ENCODE assay signal across 21 cellular contexts in the genomic region with DNA sequence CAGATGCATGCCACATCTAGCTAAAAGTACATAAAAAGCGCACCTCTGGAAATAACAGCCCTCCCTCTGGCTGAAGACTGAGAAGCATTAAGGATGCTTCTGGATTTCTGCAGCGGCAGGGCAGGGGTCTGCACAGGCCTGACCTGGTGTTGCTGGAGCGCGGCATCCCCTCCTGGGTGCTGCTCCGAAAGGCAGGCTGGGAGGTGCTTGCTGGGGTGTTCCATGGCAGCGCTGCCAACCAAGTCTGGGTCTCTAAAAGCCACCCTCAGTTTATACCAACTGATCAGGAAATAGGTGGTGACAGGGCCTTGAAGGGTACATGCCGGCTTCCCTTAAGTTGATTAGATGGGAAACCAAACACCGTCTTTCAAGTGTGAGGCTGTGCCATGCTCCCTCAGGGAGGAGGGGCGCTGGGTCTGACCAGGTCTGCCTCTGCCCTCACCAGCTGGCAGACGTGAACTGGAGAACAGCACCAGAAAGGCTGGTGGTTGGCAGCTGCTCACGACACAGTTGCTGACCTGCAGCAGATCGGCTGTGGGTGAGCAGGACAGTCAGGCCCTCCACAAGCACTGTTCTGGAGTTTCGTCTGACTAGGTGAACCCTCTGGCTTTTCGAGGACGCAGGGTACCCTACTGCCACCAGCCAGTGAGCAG.
A peak's percentile ranks its signal among the peaks of the same experiment; 100 is the strongest.
DNase-seq lines count a peak whose midpoint lies in the region; ATAC-seq and TF ChIP-seq lines count a peak whose summit lies in the region.
"Had no signal": no experiment of that assay in that cellular context is flagged by ENCODE, and none has a peak within 500 bp of the region (broad histone marks: within the 10 kb centered on the region; RNA-seq: fewer than 3 reads in every experiment).

No MANE protein-coding gene starts in this region.

- DNase-seq in NCI-H82 (lab: John Stamatoyannopoulos, UW), result peak; percentile 22
- no peak for DNase-seq in NCI-H82 treated with DMSO at 0.1 percent for 48 hours (lab: John Stamatoyannopoulos, UW; ENCODE audit: unreplicated experiment)
- DNase-seq in natural killer cell treated with Interleukin-12 subunit alpha and Interleukin-12 subunit beta and Interleukin-15 and Interleukin-18, amount 100 ng/mL, for 72 hours (ENCODE audit: low spot score), result peak; percentile 32
- no peak for DNase-seq in natural killer cell
- peak; percentile 81 for DNase-seq in myocyte (ENCODE audit: low read depth)
- no peak for DNase-seq in NK-92 treated with Interleukin-12 subunit alpha and Interleukin-12 subunit beta, amount 100 ng/mL, for 24 hours (lab: John Stamatoyannopoulos, UW)
- DNase-seq: 8988T; Caco-2; CD4-positive, alpha-beta memory T cell; DMS 273 treated with DMSO at 0.1 percent for 48 hours; DMS79 treated with DMSO at 0.1 percent for 48 hours; H7; KG1; NCI-H1092 treated with DMSO at 0.1 percent for 48 hours; NCI-H1436 treated with DMSO at 0.1 percent for 48 hours; NCI-H1930; NCI-H446; NCI-H69; Peyer's patch had no signal

- ATAC-seq in natural killer cell treated with Interleukin-12 subunit alpha and Interleukin-12 subunit beta and Interleukin-15 and Interleukin-18, amount 100 ng/mL, for 72 hours, result no peak
- ATAC-seq in natural killer cell (no peak), HG02610 (IDR thresholded peaks at IDR 0.05; ENCODE audit: unreplicated experiment) (no peak), HG02642 (IDR thresholded peaks at IDR 0.05; ENCODE audit: poor library complexity, unreplicated experiment) (no peak)

- no peaks in the 10 kb centered on the region for H3K9me3 Mint-ChIP-seq in natural killer cell treated with Interleukin-12 subunit alpha and Interleukin-12 subunit beta and Interleukin-15 and Interleukin-18, amount 100 ng/mL, for 72 hours
- H3K9me3 Mint-ChIP-seq in natural killer cell, result no peaks in the 10 kb centered on the region

- H3K4me1 Mint-ChIP-seq in natural killer cell treated with Interleukin-12 subunit alpha and Interleukin-12 subunit beta and Interleukin-15 and Interleukin-18, amount 100 ng/mL, for 72 hours (ENCODE audit: low read depth in 2 of 2), result peaks cover 32 to 34% of the 10 kb centered on the region in 2 donors
- H3K4me1 Mint-ChIP-seq in natural killer cell, result peaks cover 54 to 55% of the 10 kb centered on the region in 2 donors

- H3K36me3 Mint-ChIP-seq in natural killer cell treated with Interleukin-12 subunit alpha and Interleukin-12 subunit beta and Interleukin-15 and Interleukin-18, amount 100 ng/mL, for 72 hours, result peaks cover 18% of the 10 kb centered on the region
- peaks cover 16% of the 10 kb centered on the region for H3K36me3 Mint-ChIP-seq in natural killer cell

- peaks cover 0 to 8% of the 10 kb centered on the region in 2 donors for H3K27me3 Mint-ChIP-seq in natural killer cell treated with Interleukin-12 subunit alpha and Interleukin-12 subunit beta and Interleukin-15 and Interleukin-18, amount 100 ng/mL, for 72 hours
- H3K27me3 Mint-ChIP-seq in natural killer cell (ENCODE audit: low read depth in 2 of 2), result peaks cover 10 to 11% of the 10 kb centered on the region in 2 donors
- H3K27me3 Mint-ChIP-seq: CD4-positive, alpha-beta memory T cell had no signal

- H3K27ac Mint-ChIP-seq in natural killer cell treated with Interleukin-12 subunit alpha and Interleukin-12 subunit beta and Interleukin-15 and Interleukin-18, amount 100 ng/mL, for 72 hours, result no peak overlapping the region
- H3K27ac Mint-ChIP-seq in natural killer cell, result no peak overlapping the region
- H3K27ac Mint-ChIP-seq: CD4-positive, alpha-beta memory T cell had no signal

- intact Hi-C loops in natural killer cell (cut with micrococcal nuclease), result no loop called here

- no peak for TF ChIP-seq CTCF in natural killer cell (IDR thresholded peaks at IDR 0.05)

- no peak overlapping the region for H3K4me3 Mint-ChIP-seq in natural killer cell treated with Interleukin-12 subunit alpha and Interleukin-12 subunit beta and Interleukin-15 and Interleukin-18, amount 100 ng/mL, for 72 hours
- no peak overlapping the region for H3K4me3 Mint-ChIP-seq in natural killer cell
- H3K4me3 Mint-ChIP-seq: CD4-positive, alpha-beta memory T cell had no signal

Comparison
In these comparisons a context has a peak if more than half of its experiments do, and no peak if none do; other contexts are left out.
1. DNase-seq: peak in NCI-H82 (single experiment), natural killer cell treated with Interleukin-12 subunit alpha and Interleukin-12 subunit beta and Interleukin-15 and Interleukin-18, amount 100 ng/mL, for 72 hours (single experiment) and myocyte (single experiment); none in NCI-H82 treated with DMSO at 0.1 percent for 48 hours (single experiment), natural killer cell (single experiment) and NK-92 treated with Interleukin-12 subunit alpha and Interleukin-12 subunit beta, amount 100 ng/mL, for 24 hours (single experiment).